In the genomic region with DNA sequence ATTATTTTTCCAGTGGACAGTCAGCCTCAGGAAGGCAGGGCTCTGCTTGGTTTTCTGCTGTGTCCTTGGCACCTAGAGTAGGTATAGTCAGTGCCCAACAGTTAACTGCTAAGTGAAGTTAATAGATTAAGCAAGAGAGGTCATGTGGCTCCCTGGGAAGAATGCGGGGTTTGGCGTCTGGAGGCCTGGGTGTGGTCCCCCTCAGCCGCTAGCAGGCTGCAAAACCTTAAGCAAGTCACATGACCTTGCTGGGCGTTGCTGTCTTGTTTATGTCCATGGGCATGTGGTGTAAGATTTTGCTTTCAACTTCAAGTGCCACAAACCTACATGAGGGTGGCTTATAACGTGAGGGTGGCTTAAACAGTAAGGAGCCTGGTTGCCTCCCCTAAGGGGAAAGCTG, we compare ENCODE assay signal across 13 cellular contexts.
DNase-seq lines count a peak whose midpoint lies in the region; ATAC-seq and TF ChIP-seq lines count a peak whose summit lies in the region.
"Had no signal": no experiment of that assay in that cellular context is flagged by ENCODE, and none has a peak within 500 bp of the region (broad histone marks: within the 10 kb centered on the region; RNA-seq: fewer than 3 reads in every experiment).

No MANE protein-coding gene starts in this region.

- H3K27ac Mint-ChIP-seq in type B pancreatic cell: no peak overlapping the region
- H3K27ac Mint-ChIP-seq: CD4-positive, alpha-beta T cell; neural progenitor cell had no signal

- H3K4me2 ChIP-seq in GM23248 (ENCODE audit: unreplicated experiment): no peak overlapping the region
- H3K4me2 ChIP-seq: neural progenitor cell had no signal

- WGBS in GM23248 (ENCODE audit: low coverage in 1 of 2, low lambda C conversion rate in 2 of 2, missing lambda C conversion rate in 2 of 2), 2 experiments: 11 to 19% methylated on average over 5 of the region's 5 CpGs
- WGBS in gastroesophageal sphincter (ENCODE audit: low coverage in 1 of 2), 2 donors: 100% methylated on average over 3 of the region's 5 CpGs; no CpG with 5 or more reads in 1 of the 2 donors

- POLR2A ChIA-PET in BJ (lab: Charles Lee): no interaction called here

- no peaks in the 10 kb centered on the region for H3K27me3 Mint-ChIP-seq in type B pancreatic cell
- H3K27me3 Mint-ChIP-seq: activated T-helper 17 cell treated with anti-CD3 and anti-CD28 coated beads, Interleukin-2, amount 50 U/mL, for 72 hours; CD4-positive, alpha-beta T cell had no signal

- no peak for ATAC-seq in GM18870 (IDR thresholded peaks at IDR 0.05; ENCODE audit: unreplicated experiment)
- no peak for ATAC-seq in gastroesophageal sphincter
- no peak for ATAC-seq in GM21447 (IDR thresholded peaks at IDR 0.05; ENCODE audit: unreplicated experiment)
- ATAC-seq: activated T-helper 17 cell treated with anti-CD3 and anti-CD28 coated beads, Interleukin-2, amount 50 U/mL, for 72 hours had no signal

- H3K9me3 ChIP-seq in GM23248 (ENCODE audit: low read depth): no peaks in the 10 kb centered on the region
- no peaks in the 10 kb centered on the region for H3K9me3 ChIP-seq in gastroesophageal sphincter

- no peaks in the 10 kb centered on the region for H3K79me2 ChIP-seq in GM23248 (ENCODE audit: insufficient read depth)

- no peaks in the 10 kb centered on the region; the same call in 1 of the 2 replicates for H3K4me1 ChIP-seq in GM23248 (ENCODE audit: insufficient read depth)
- peaks cover 0 to 16% (median 0%) of the 10 kb centered on the region in 3 donors for H3K4me1 ChIP-seq in gastroesophageal sphincter

- H3K27me3 ChIP-seq in BJ (ENCODE audit: control insufficient read depth, insufficient read depth, low read length): no peaks in the 10 kb centered on the region
- H3K27me3 ChIP-seq in GM23248 (replicated peaks; ENCODE audit: insufficient read depth): no peaks in the 10 kb centered on the region
- H3K27me3 ChIP-seq in gastroesophageal sphincter: no peaks in the 10 kb centered on the region
- H3K27me3 ChIP-seq: neural progenitor cell had no signal

- no peaks in the 10 kb centered on the region for H3K36me3 ChIP-seq in BJ (ENCODE audit: control insufficient read depth, insufficient read depth, low read length)
- no peaks in the 10 kb centered on the region for H3K36me3 ChIP-seq in GM23248 (ENCODE audit: low read depth)
- no peaks in the 10 kb centered on the region for H3K36me3 ChIP-seq in gastroesophageal sphincter
- H3K36me3 ChIP-seq: neural progenitor cell had no signal

- no peaks in the 10 kb centered on the region for H3K9me2 ChIP-seq in GM23248 (ENCODE audit: insufficient read depth)

- peaks cover 26% of the 10 kb centered on the region for H3K4me1 Mint-ChIP-seq in type B pancreatic cell (ENCODE audit: unreplicated experiment)

- no peak for TF ChIP-seq POLR2A in gastroesophageal sphincter (IDR thresholded peaks at IDR 0.05)

- CTCF ChIA-PET in BJ (lab: Yijun Ruan, JAX): interaction anchor here (3.1 kb wide), 1 partner anchor 20 kb away, joined by 8 read pairs; no protein-coding TSS in a partner anchor

- no peak overlapping the region for H3K4me3 ChIP-seq in BJ (ENCODE audit: low read depth, low read length)
- no peak overlapping the region for H3K4me3 ChIP-seq in GM23248
- no peak overlapping the region for H3K4me3 ChIP-seq in gastroesophageal sphincter
- H3K4me3 ChIP-seq: neural progenitor cell had no signal

- no peaks in the 10 kb centered on the region for H4K20me1 ChIP-seq in GM23248 (ENCODE audit: insufficient read depth)

- H3K36me3 Mint-ChIP-seq in type B pancreatic cell: no peaks in the 10 kb centered on the region

- no peaks in the 10 kb centered on the region for H3K9me3 Mint-ChIP-seq in type B pancreatic cell
- H3K9me3 Mint-ChIP-seq: activated T-helper 17 cell treated with anti-CD3 and anti-CD28 coated beads, Interleukin-2, amount 50 U/mL, for 72 hours; CD4-positive, alpha-beta T cell; neural progenitor cell had no signal

- in situ Hi-C loops in GM23248 (cut with MboI): loop anchor here (10.0 kb wide), 1 partner anchor 63 kb away; no protein-coding TSS in a partner anchor

- H3F3A ChIP-seq in GM23248 (ENCODE audit: insufficient read depth): no peaks in the 10 kb centered on the region; the same call in 1 of the 2 replicates

- H3K27ac ChIP-seq in GM23248 (no peak overlapping the region), gastroesophageal sphincter (no peak overlapping the region)
- H3K27ac ChIP-seq: neural progenitor cell had no signal

- TF ChIP-seq EP300 in gastroesophageal sphincter (IDR thresholded peaks at IDR 0.05): no peak

- TF ChIP-seq CTCF in BJ (IDR thresholded peaks at IDR 0.05; ENCODE audit: insufficient read depth, low read depth, low read length) (no peak), gastroesophageal sphincter (IDR thresholded peaks at IDR 0.05) (no peak), type B pancreatic cell (conservative IDR thresholded peaks at IDR 0.05) (no peak)

- DNase-seq in BJ (ENCODE audit: low read depth) (peak; percentile 25), GM23248 (peak; percentile 47), SW480 (ENCODE audit: low spot score) (peak; percentile 68), iris pigment epithelial cell (ENCODE audit: low read depth) (peak; percentile 18), type B pancreatic cell (ENCODE audit: extremely low spot score, unreplicated experiment) (no peak)
- DNase-seq: caudate nucleus, NCI-H2171 had no signal

- no peak overlapping the region for H3K4me3 Mint-ChIP-seq in type B pancreatic cell
- H3K4me3 Mint-ChIP-seq: activated T-helper 17 cell treated with anti-CD3 and anti-CD28 coated beads, Interleukin-2, amount 50 U/mL, for 72 hours; CD4-positive, alpha-beta T cell; neural progenitor cell had no signal

- no peak overlapping the region for H3K9ac ChIP-seq in GM23248
- H3K9ac ChIP-seq: neural progenitor cell had no signal

- H2AFZ ChIP-seq in GM23248: no peak overlapping the region
- H2AFZ ChIP-seq: neural progenitor cell had no signal
